11 cellular contexts compared by ENCODE assay signal in genomic region chr17:40909755-40910154, GRCh38. TPM values are rescaled to one million over a fixed set of nuclear protein-coding genes. Genes with fewer than 3 reads are reported as not detected.
DNase-seq lines count a peak whose midpoint lies in the region; ATAC-seq, FAIRE-seq and TF ChIP-seq lines count a peak whose summit lies in the region.
"Had no signal": no experiment of that assay in that cellular context is flagged by ENCODE, and none has a peak within 500 bp of the region (broad histone marks: within the 10 kb centered on the region; RNA-seq: fewer than 3 reads in every experiment).

No MANE protein-coding gene starts in this region.

- TF ChIP-seq CTCF in hepatocyte (IDR thresholded peaks at IDR 0.05; ENCODE audit: poor library complexity) (no peak), vagina (IDR thresholded peaks at IDR 0.05) (no peak), thyroid gland (IDR thresholded peaks at IDR 0.05) (no peak)

- H3K36me3 ChIP-seq in adipocyte (ENCODE audit: control insufficient read depth, insufficient read depth, low read length, severe bottlenecking) (no peaks in the 10 kb centered on the region), hepatocyte (replicated peaks; ENCODE audit: insufficient read depth, low read depth) (no peaks in the 10 kb centered on the region), vagina (no peaks in the 10 kb centered on the region), thyroid gland (no peaks in the 10 kb centered on the region)

- ATAC-seq in HG03159 (IDR thresholded peaks at IDR 0.05; ENCODE audit: unreplicated experiment) = no peak

- H3K79me2 ChIP-seq in hepatocyte = no peaks in the 10 kb centered on the region

- H3K4me1 ChIP-seq in adipocyte (ENCODE audit: control insufficient read depth, insufficient read depth, low read length) = peaks cover 37% of the 10 kb centered on the region
- peaks cover 9% of the 10 kb centered on the region for H3K4me1 ChIP-seq in hepatocyte (ENCODE audit: insufficient read depth)
- peaks cover 41% of the 10 kb centered on the region for H3K4me1 ChIP-seq in vagina
- H3K4me1 ChIP-seq in thyroid gland = peaks cover 0 to 6% of the 10 kb centered on the region in 2 donors

- H3K4me2 ChIP-seq in hepatocyte = peak overlapping the region; percentile 11

- DNase-seq in NCI-H146 treated with DMSO at 0.1 percent for 48 hours (lab: John Stamatoyannopoulos, UW; ENCODE audit: unreplicated experiment) (peak; percentile 20), NCI-H146 (lab: John Stamatoyannopoulos, UW) (no peak), adipocyte (ENCODE audit: low read depth) (peak; percentile 84), hepatocyte (ENCODE audit: low spot score) (peak; percentile 38), vagina (ENCODE audit: extremely low spot score in 2 of 2) (no peak), thyroid gland (no peak), GM12892 (ENCODE audit: insufficient read length) (no peak)
- DNase-seq: activated gamma-delta T cell had no signal

- 44% methylated on average over 4 of the region's 4 CpGs for whole genome bisulfite sequencing in hepatocyte (ENCODE audit: low lambda C conversion rate, missing lambda C conversion rate)
- 72% methylated on average over 4 of the region's 4 CpGs for WGBS in thyroid gland, 2 donors

- no peak overlapping the region for H2AFZ ChIP-seq in hepatocyte

- H3K27ac ChIP-seq in hepatocyte (peak overlapping the region; percentile 73), vagina (peak overlapping the region; percentile 91), thyroid gland (no peak overlapping the region)

- no peak for TF ChIP-seq POLR2A in vagina (IDR thresholded peaks at IDR 0.05)
- no peak for TF ChIP-seq POLR2A in thyroid gland (IDR thresholded peaks at IDR 0.05)
- no peak for TF ChIP-seq POLR2A in GM12892 (IDR thresholded peaks at IDR 0.05; ENCODE audit: low read depth, low read length)

- H3K9me3 ChIP-seq in adipocyte (ENCODE audit: control insufficient read depth, low read length) (no peaks in the 10 kb centered on the region), hepatocyte (ENCODE audit: low read depth) (no peaks in the 10 kb centered on the region), vagina (no peaks in the 10 kb centered on the region), thyroid gland (no peaks in the 10 kb centered on the region)

- no peaks in the 10 kb centered on the region for H3K9me2 ChIP-seq in hepatocyte (replicated peaks; ENCODE audit: insufficient read depth)

- no peaks in the 10 kb centered on the region for H3K27me3 ChIP-seq in adipocyte (replicated peaks; ENCODE audit: control insufficient read depth, insufficient read depth, low read length)
- no peaks in the 10 kb centered on the region for H3K27me3 ChIP-seq in hepatocyte
- H3K27me3 ChIP-seq in vagina = no peaks in the 10 kb centered on the region
- H3K27me3 ChIP-seq in thyroid gland = no peaks in the 10 kb centered on the region

- peak overlapping the region; percentile 64 for H3K4me3 ChIP-seq in adipocyte (ENCODE audit: low read length)
- no peak overlapping the region for H3K4me3 ChIP-seq in hepatocyte
- no peak overlapping the region for H3K4me3 ChIP-seq in vagina
- no peak overlapping the region for H3K4me3 ChIP-seq in thyroid gland (replicated peaks in 1 of 3)

- H3K9ac ChIP-seq in adipocyte (ENCODE audit: low read length) = peak overlapping the region; percentile 86

- intact Hi-C loops in vagina (cut with DNase I) (loop anchor here (5.0 to 10.0 kb wide), 2 partner anchors 645 to 738 kb away; no protein-coding TSS in a partner anchor), thyroid gland (cut with DNase I) (loop anchor here (5.0 kb wide), 2 partner anchors 638 to 738 kb away; no protein-coding TSS in a partner anchor)

- FAIRE-seq in GM12892 (lab: Jason Lieb, UNC) = no peak

- no peaks in the 10 kb centered on the region for H4K20me1 ChIP-seq in hepatocyte (ENCODE audit: insufficient read depth, poor library complexity, severe bottlenecking)

RNA-seq across cellular contexts. Expression of gene KRT20, which starts 24.7 kb away (rescaled TPM):
- 2.4 and 3.4 TPM in 2 replicates for total RNA-seq in hepatocyte
- 1.5 and 1.6 TPM in 2 replicates for polyA plus RNA-seq in hepatocyte
- total RNA-seq in vagina = not detected
- not detected for total RNA-seq in thyroid gland
- not detected for polyA plus RNA-seq in GM12892 (2012; ENCODE audit: missing spikeins)
- total RNA-seq: endodermal cell, OCI-LY7 had no signal

RNA-seq across cellular contexts. Expression of gene KRT23, which starts 27.7 kb away (rescaled TPM):
- total RNA-seq in hepatocyte (4.0 and 6.4 TPM in 2 replicates), vagina (0.98 TPM), thyroid gland (1 to 10 TPM in 1 of 4 donors, not detected in 3; 4.6 TPM)
- 2.0 and 4.0 TPM in 2 replicates for polyA plus RNA-seq in hepatocyte
- not detected for polyA plus RNA-seq in GM12892 (2012; ENCODE audit: missing spikeins)
- total RNA-seq: endodermal cell, OCI-LY7 had no signal

RNA-seq across cellular contexts. Expression of gene KRT12, which starts 42.7 kb away (rescaled TPM):
- total RNA-seq in hepatocyte = not detected in 2 replicates
- polyA plus RNA-seq in hepatocyte = not detected in 2 replicates
- total RNA-seq in vagina = not detected
- total RNA-seq in thyroid gland = not detected
- polyA plus RNA-seq in GM12892 (2012; ENCODE audit: missing spikeins) = not detected
- total RNA-seq: endodermal cell, OCI-LY7 had no signal

RNA-seq across cellular contexts. Expression of gene KRT39, which starts 57.0 kb away (rescaled TPM):
- total RNA-seq in hepatocyte (1.0 TPM in 1 of 2 replicates, not detected in the other), vagina (not detected), thyroid gland (not detected)
- polyA plus RNA-seq in hepatocyte = not detected in 2 replicates
- not detected for polyA plus RNA-seq in GM12892 (2012; ENCODE audit: missing spikeins)
- total RNA-seq: endodermal cell, OCI-LY7 had no signal

Comparison
In these comparisons a context has a peak if more than half of its experiments do, and no peak if none do; other contexts are left out.
1. DNase-seq: peak in NCI-H146 treated with DMSO at 0.1 percent for 48 hours (single experiment), adipocyte (single experiment) and hepatocyte (single experiment); none in NCI-H146 (single experiment), vagina (0 of 2), thyroid gland (0 of 2) and GM12892 (single experiment).
2. H3K27ac ChIP-seq: peak in hepatocyte (single experiment) and vagina (single experiment); none in thyroid gland (0 of 3).